Comparison of ENCODE assay signal across 2 cellular contexts in the genomic region with DNA sequence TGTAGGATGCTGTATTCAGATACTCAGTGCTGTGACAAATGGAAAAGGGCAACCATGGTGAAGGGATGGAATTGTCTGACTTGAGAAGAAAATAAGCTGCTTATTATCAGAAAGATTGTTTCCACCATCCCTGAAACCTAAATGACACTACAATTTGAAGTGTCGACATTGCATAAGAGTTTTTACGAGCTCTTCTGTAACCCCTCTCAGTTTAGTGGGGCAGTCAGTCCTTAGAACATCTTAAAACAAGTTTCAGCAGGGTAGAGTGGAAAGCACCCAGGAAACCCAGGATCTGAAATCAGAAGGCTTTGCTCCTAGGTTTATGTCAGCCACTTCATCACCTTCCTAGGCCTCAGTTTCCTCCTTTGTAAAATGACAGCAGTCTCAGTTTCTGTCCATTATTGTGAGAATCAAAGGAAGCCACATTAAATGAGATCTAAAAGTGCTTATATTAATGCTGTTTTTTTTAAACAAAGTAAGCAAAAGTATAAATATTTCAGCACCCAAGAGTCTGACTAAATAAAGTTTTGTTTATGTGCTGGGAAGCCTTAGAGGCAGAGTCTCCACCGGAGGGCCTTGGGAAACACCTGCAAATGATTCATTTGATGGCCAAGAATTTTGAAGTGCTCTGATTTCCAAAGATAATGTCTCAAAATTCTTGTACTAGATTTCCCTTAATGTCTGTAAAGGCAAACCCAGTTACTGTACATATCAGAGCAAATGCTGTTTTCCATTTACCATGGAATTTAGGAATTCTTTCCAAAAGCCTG.
TF ChIP-seq lines count a peak whose summit lies in the region.

No MANE protein-coding gene starts in this region.

TF ChIP-seq in SK-N-SH, 30 proteins besides CTCF, POLR2A, EP300 and RAD21:
- TF ChIP-seq TAF1 (IDR thresholded peaks at IDR 0.05; ENCODE audit: borderline replicate concordance, low read depth, low read length) (no peak), MEF2A (IDR thresholded peaks at IDR 0.05; ENCODE audit: borderline replicate concordance, low read depth) (no peak), FOXJ3 (CRISPR knock-in tag; IDR thresholded peaks at IDR 0.05) (no peak), NRF1 (IDR thresholded peaks at IDR 0.05; ENCODE audit: low read depth, low read length) (no peak), TEAD4 (IDR thresholded peaks at IDR 0.05; ENCODE audit: borderline replicate concordance, insufficient read depth) (no peak), SIN3A (IDR thresholded peaks at IDR 0.05; ENCODE audit: borderline replicate concordance, low read depth, low read length) (no peak), EZH2phosphoT487 (IDR thresholded peaks at IDR 0.05; ENCODE audit: borderline replicate concordance, low read depth) (no peak), POLR2AphosphoS5 (IDR thresholded peaks at IDR 0.05; ENCODE audit: low read depth, low read length) (no peak), JUND (IDR thresholded peaks at IDR 0.05) (no peak), GABPA (IDR thresholded peaks at IDR 0.05; ENCODE audit: low read depth) (no peak)
- TF ChIP-seq, protein P1, sequence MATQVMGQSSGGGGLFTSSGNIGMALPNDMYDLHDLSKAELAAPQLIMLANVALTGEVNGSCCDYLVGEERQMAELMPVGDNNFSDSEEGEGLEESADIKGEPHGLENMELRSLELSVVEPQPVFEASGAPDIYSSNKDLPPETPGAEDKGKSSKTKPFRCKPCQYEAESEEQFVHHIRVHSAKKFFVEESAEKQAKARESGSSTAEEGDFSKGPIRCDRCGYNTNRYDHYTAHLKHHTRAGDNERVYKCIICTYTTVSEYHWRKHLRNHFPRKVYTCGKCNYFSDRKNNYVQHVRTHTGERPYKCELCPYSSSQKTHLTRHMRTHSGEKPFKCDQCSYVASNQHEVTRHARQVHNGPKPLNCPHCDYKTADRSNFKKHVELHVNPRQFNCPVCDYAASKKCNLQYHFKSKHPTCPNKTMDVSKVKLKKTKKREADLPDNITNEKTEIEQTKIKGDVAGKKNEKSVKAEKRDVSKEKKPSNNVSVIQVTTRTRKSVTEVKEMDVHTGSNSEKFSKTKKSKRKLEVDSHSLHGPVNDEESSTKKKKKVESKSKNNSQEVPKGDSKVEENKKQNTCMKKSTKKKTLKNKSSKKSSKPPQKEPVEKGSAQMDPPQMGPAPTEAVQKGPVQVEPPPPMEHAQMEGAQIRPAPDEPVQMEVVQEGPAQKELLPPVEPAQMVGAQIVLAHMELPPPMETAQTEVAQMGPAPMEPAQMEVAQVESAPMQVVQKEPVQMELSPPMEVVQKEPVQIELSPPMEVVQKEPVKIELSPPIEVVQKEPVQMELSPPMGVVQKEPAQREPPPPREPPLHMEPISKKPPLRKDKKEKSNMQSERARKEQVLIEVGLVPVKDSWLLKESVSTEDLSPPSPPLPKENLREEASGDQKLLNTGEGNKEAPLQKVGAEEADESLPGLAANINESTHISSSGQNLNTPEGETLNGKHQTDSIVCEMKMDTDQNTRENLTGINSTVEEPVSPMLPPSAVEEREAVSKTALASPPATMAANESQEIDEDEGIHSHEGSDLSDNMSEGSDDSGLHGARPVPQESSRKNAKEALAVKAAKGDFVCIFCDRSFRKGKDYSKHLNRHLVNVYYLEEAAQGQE (IDR thresholded peaks at IDR 0.05; ENCODE audit: low read depth, low read length) = no peak
- TF ChIP-seq, protein P2, sequence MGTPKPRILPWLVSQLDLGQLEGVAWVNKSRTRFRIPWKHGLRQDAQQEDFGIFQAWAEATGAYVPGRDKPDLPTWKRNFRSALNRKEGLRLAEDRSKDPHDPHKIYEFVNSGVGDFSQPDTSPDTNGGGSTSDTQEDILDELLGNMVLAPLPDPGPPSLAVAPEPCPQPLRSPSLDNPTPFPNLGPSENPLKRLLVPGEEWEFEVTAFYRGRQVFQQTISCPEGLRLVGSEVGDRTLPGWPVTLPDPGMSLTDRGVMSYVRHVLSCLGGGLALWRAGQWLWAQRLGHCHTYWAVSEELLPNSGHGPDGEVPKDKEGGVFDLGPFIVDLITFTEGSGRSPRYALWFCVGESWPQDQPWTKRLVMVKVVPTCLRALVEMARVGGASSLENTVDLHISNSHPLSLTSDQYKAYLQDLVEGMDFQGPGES (IDR thresholded peaks at IDR 0.05; ENCODE audit: low read depth, low read length) = no peak
- TF ChIP-seq, protein P3, sequence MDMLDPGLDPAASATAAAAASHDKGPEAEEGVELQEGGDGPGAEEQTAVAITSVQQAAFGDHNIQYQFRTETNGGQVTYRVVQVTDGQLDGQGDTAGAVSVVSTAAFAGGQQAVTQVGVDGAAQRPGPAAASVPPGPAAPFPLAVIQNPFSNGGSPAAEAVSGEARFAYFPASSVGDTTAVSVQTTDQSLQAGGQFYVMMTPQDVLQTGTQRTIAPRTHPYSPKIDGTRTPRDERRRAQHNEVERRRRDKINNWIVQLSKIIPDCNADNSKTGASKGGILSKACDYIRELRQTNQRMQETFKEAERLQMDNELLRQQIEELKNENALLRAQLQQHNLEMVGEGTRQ (IDR thresholded peaks at IDR 0.05; ENCODE audit: borderline replicate concordance, low read depth, low read length) = no peak

TF ChIP-seq in SK-N-SH treated with all-trans-retinoic acid at 6 μM for 48 hours, 23 proteins besides CTCF, POLR2A, EP300 and RAD21:
- TF ChIP-seq ZNF565 (CRISPR knock-in tag; conservative IDR thresholded peaks at IDR 0.05; ENCODE audit: low read depth) (no peak), TOX (CRISPR knock-in tag; IDR thresholded peaks at IDR 0.05; ENCODE audit: borderline replicate concordance) (no peak), PPARA (CRISPR knock-in tag; IDR thresholded peaks at IDR 0.05; ENCODE audit: borderline replicate concordance) (no peak), RARB (CRISPR knock-in tag; IDR thresholded peaks at IDR 0.05) (no peak), ZNF70 (CRISPR knock-in tag; IDR thresholded peaks at IDR 0.05) (no peak), SNAI2 (CRISPR knock-in tag; IDR thresholded peaks at IDR 0.05) (no peak), TCF4 (CRISPR knock-in tag; IDR thresholded peaks at IDR 0.05; ENCODE audit: borderline replicate concordance) (no peak), CSDC2 (CRISPR knock-in tag; IDR thresholded peaks at IDR 0.05) (no peak), ZC3H10 (CRISPR knock-in tag; IDR thresholded peaks at IDR 0.05) (no peak), PATZ1 (CRISPR knock-in tag; IDR thresholded peaks at IDR 0.05; ENCODE audit: borderline replicate concordance) (no peak), ZFP30 (CRISPR knock-in tag; IDR thresholded peaks at IDR 0.05) (no peak), OSR1 (CRISPR knock-in tag; IDR thresholded peaks at IDR 0.05) (no peak), GLIS3 (CRISPR knock-in tag; IDR thresholded peaks at IDR 0.05) (no peak), TSHZ2 (CRISPR knock-in tag; IDR thresholded peaks at IDR 0.05) (no peak), ESRRG (CRISPR knock-in tag; IDR thresholded peaks at IDR 0.05) (no peak), ZNF8 (CRISPR knock-in tag; IDR thresholded peaks at IDR 0.05) (no peak)
- TF ChIP-seq, protein P4, sequence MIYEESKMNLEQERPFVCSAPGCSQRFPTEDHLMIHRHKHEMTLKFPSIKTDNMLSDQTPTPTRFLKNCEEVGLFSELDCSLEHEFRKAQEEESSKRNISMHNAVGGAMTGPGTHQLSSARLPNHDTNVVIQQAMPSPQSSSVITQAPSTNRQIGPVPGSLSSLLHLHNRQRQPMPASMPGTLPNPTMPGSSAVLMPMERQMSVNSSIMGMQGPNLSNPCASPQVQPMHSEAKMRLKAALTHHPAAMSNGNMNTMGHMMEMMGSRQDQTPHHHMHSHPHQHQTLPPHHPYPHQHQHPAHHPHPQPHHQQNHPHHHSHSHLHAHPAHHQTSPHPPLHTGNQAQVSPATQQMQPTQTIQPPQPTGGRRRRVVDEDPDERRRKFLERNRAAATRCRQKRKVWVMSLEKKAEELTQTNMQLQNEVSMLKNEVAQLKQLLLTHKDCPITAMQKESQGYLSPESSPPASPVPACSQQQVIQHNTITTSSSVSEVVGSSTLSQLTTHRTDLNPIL (CRISPR knock-in tag; IDR thresholded peaks at IDR 0.05; ENCODE audit: low read depth) = no peak
- TF ChIP-seq, protein P5, sequence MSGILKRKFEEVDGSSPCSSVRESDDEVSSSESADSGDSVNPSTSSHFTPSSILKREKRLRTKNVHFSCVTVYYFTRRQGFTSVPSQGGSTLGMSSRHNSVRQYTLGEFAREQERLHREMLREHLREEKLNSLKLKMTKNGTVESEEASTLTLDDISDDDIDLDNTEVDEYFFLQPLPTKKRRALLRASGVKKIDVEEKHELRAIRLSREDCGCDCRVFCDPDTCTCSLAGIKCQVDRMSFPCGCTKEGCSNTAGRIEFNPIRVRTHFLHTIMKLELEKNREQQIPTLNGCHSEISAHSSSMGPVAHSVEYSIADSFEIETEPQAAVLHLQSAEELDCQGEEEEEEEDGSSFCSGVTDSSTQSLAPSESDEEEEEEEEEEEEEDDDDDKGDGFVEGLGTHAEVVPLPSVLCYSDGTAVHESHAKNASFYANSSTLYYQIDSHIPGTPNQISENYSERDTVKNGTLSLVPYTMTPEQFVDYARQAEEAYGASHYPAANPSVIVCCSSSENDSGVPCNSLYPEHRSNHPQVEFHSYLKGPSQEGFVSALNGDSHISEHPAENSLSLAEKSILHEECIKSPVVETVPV (CRISPR knock-in tag; IDR thresholded peaks at IDR 0.05) = no peak
